17 cellular contexts compared by ENCODE assay signal in genomic region chr3:69511361-69511760, GRCh38.
"Had no signal": no experiment of that assay in that cellular context is flagged by ENCODE, and none has a peak within 500 bp of the region (broad histone marks: within the 10 kb centered on the region; RNA-seq: fewer than 3 reads in every experiment).

No MANE protein-coding gene starts in this region.

- H3K36me3 ChIP-seq: esophagus squamous epithelium, neural progenitor cell, stomach, tibial artery had no signal

- H3K27me3 ChIP-seq: esophagus squamous epithelium, neural progenitor cell, stomach, testis, tibial artery had no signal

- FAIRE-seq: frontal cortex, kidney had no signal

- DNase-seq: dermis blood vessel endothelial cell; effector memory CD8-positive, alpha-beta T cell; erythroblast; esophagus squamous epithelium; kidney; mesenchymal stem cell; mucosa of descending colon; naive thymus-derived CD4-positive, alpha-beta T cell; stimulated activated CD4-positive, alpha-beta T cell treated with anti-CD3 and anti-CD28 coated beads, Interleukin-2, amount 100 ng/mL, for 24 hours; stimulated activated CD4-positive, alpha-beta T cell treated with anti-CD3 and anti-CD28 coated beads, Interleukin-4, amount 100 ng/mL, for 24 hours; stimulated activated naive CD4-positive, alpha-beta T cell treated with Interleukin-2 at 50 U/mL for 16 hours; stomach; testis; tibial artery had no signal

- H3K4me3 ChIP-seq: coronary artery, esophagus squamous epithelium, mucosa of descending colon, neural progenitor cell, stomach, testis, tibial artery had no signal
